Comparison of ENCODE assay signal across 26 cellular contexts in the genomic region with DNA sequence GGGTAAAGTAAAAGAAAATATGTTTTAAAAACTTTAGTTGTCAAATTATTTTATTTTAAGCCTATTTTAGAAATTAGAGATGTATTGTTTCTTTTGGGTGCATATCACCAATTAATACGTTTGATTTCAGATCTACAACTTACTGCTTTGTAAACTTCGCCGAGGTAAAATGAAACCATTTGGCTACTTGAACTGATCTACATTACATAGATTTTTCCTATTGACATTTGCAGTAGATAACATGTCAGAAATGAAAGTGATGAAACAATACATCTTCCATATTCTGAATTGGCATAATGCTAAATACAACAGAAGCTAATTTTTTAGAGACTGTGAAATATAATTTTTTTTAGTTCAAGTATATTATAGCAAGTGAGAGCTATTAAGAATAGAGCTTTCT.
"Had no signal": no experiment of that assay in that cellular context is flagged by ENCODE, and none has a peak within 500 bp of the region (broad histone marks: within the 10 kb centered on the region; RNA-seq: fewer than 3 reads in every experiment).

No MANE protein-coding gene starts in this region.

- H3K9me3 ChIP-seq: ascending aorta, body of pancreas, MG63, Peyer's patch, SJCRH30, SK-N-SH had no signal

- H3K4me3 Mint-ChIP-seq: activated CD4-positive, alpha-beta memory T cell treated with anti-CD3 and anti-CD28 coated beads, Interleukin-2, amount 10 ng/mL, durations not matched to agents 7 days and 5 days; activated CD4-positive, alpha-beta T cell treated with anti-CD3 and anti-CD28 coated beads for 36 hours; activated naive CD8-positive, alpha-beta T cell treated with anti-CD3 and anti-CD28 coated beads, Interleukin-2, amount 50 U/mL, for 24 hours had no signal

- H3K27me3 Mint-ChIP-seq: activated CD4-positive, alpha-beta memory T cell treated with anti-CD3 and anti-CD28 coated beads, Interleukin-2, amount 10 ng/mL, durations not matched to agents 7 days and 5 days; activated CD4-positive, alpha-beta T cell treated with anti-CD3 and anti-CD28 coated beads for 36 hours; activated naive CD8-positive, alpha-beta T cell treated with anti-CD3 and anti-CD28 coated beads, Interleukin-2, amount 50 U/mL, for 24 hours had no signal

- H3K4me1 ChIP-seq: Peyer's patch, SJCRH30 had no signal

- H3K27me3 ChIP-seq: ascending aorta, body of pancreas, MG63, Peyer's patch, SJCRH30 had no signal

- FAIRE-seq: bronchial epithelial cell had no signal

- H3K9ac ChIP-seq: SK-N-SH had no signal

- ATAC-seq: activated CD4-positive, alpha-beta T cell treated with anti-CD3 and anti-CD28 coated beads for 36 hours; activated naive CD8-positive, alpha-beta T cell treated with anti-CD3 and anti-CD28 coated beads, Interleukin-2, amount 50 U/mL, for 24 hours; body of pancreas had no signal

- H3K27ac ChIP-seq: ascending aorta, Peyer's patch, RWPE1, SJCRH30, WERI-Rb-1 had no signal

- H3K4me3 ChIP-seq: ascending aorta, body of pancreas, MG63, Peyer's patch, SJCRH30 had no signal

- H3K9me2 ChIP-seq: SK-N-SH had no signal

- H3K27ac Mint-ChIP-seq: activated CD4-positive, alpha-beta memory T cell treated with anti-CD3 and anti-CD28 coated beads, Interleukin-2, amount 10 ng/mL, durations not matched to agents 7 days and 5 days; activated CD4-positive, alpha-beta T cell treated with anti-CD3 and anti-CD28 coated beads for 36 hours; activated naive CD8-positive, alpha-beta T cell treated with anti-CD3 and anti-CD28 coated beads, Interleukin-2, amount 50 U/mL, for 24 hours had no signal

- H3K4me2 ChIP-seq: SK-N-SH had no signal

- H3K9me3 Mint-ChIP-seq: activated CD4-positive, alpha-beta memory T cell treated with anti-CD3 and anti-CD28 coated beads, Interleukin-2, amount 10 ng/mL, durations not matched to agents 7 days and 5 days; activated naive CD8-positive, alpha-beta T cell treated with anti-CD3 and anti-CD28 coated beads, Interleukin-2, amount 50 U/mL, for 24 hours had no signal

- DNase-seq: activated CD4-positive, alpha-beta memory T cell treated with anti-CD3 and anti-CD28 coated beads, Interleukin-2, amount 10 ng/mL, durations not matched to agents 7 days and 5 days; activated CD4-positive, alpha-beta T cell treated with anti-CD3 and anti-CD28 coated beads for 36 hours; activated CD4-positive, alpha-beta T cell treated with anti-CD3 and anti-CD28 coated beads, Interleukin-2, amount 50 U/mL, for 1 hour; activated naive CD4-positive, alpha-beta T cell treated with anti-CD3 and anti-CD28 coated beads, Interleukin-2, amount 50 U/mL, for 16 hours; activated naive CD8-positive, alpha-beta T cell treated with anti-CD3 and anti-CD28 coated beads, Interleukin-2, amount 50 U/mL, for 24 hours; activated T-cell treated with anti-CD3 and anti-CD28 coated beads for 4 hours; amniotic stem cell; body of pancreas; central memory CD4-positive, alpha-beta T cell; MG63; MV-4-11; NCI-H1092 treated with DMSO at 0.1 percent for 48 hours; NCI-H1417 treated with DMSO at 0.1 percent for 48 hours; NCI-H1694; NCI-H2029; NCI-H446; NCI-H524; Peyer's patch; Right ventricle myocardium superior; SJCRH30; SK-N-SH; T-helper 1 cell; WERI-Rb-1 had no signal
